Comparison of ENCODE assay signal across 23 cellular contexts in the genomic region with DNA sequence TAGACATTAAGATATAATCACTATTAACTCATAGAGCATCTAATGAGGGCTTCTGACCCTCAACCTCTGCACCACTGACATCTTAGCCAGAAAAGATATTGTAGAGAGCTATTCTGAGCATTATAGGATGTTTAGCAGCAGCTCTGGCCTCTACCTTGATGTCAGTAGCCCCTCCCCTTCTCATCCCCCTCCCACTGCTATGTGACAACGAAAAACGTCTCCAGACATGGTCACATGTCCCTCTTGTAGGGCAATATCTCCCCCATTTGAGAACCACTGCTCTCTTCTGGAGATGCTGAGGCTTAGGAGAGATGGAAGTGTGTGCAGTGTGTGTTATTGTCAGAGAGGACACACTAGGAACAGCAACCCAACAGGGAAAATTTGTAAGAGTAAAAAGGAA.
DNase-seq lines count a peak whose midpoint lies in the region; ATAC-seq, FAIRE-seq and TF ChIP-seq lines count a peak whose summit lies in the region.
"Had no signal": no experiment of that assay in that cellular context is flagged by ENCODE, and none has a peak within 500 bp of the region (broad histone marks: within the 10 kb centered on the region; RNA-seq: fewer than 3 reads in every experiment).

No MANE protein-coding gene starts in this region.

- H3K4me1 Mint-ChIP-seq in activated T-helper 17 cell treated with anti-CD3 and anti-CD28 coated beads, Interleukin-2, amount 50 U/mL, for 72 hours: no peaks in the 10 kb centered on the region
- H3K4me1 Mint-ChIP-seq in mesothelial cell of epicardium: peaks cover 30% of the 10 kb centered on the region
- H3K4me1 Mint-ChIP-seq: CD4-positive, alpha-beta memory T cell; CD4-positive, CD25-positive, alpha-beta regulatory T cell; CD8-positive, alpha-beta memory T cell had no signal

- no peak overlapping the region for H3K23ac ChIP-seq in mesendoderm (ENCODE audit: low read length)

- TF ChIP-seq CTCF in HEK293 (tag by site-specific recombination; IDR thresholded peaks at IDR 0.05) (no peak), GM12878 (IDR thresholded peaks at IDR 0.05 in 2 of 3, conservative IDR thresholded peaks at IDR 0.05 in 1 of 3; ENCODE audit: control insufficient read depth in 2 of 3, extremely low read depth in 1 of 3, insufficient read depth in 1 of 3, low read depth in 3 of 3, low read length in 3 of 3) (no peak), mesothelial cell of epicardium (IDR thresholded peaks at IDR 0.05; ENCODE audit: unreplicated experiment) (no peak)

- H3K27me3 Mint-ChIP-seq in activated T-helper 17 cell treated with anti-CD3 and anti-CD28 coated beads, Interleukin-2, amount 50 U/mL, for 72 hours: peaks cover 11% of the 10 kb centered on the region
- peaks cover 3% of the 10 kb centered on the region for H3K27me3 Mint-ChIP-seq in mesothelial cell of epicardium (ENCODE audit: low read depth)

- H2AFZ ChIP-seq in GM12878 (ENCODE audit: control insufficient read depth, low read depth, low read length): no peak overlapping the region

- H2BK5ac ChIP-seq in mesendoderm (ENCODE audit: low read length): no peak overlapping the region

- no peak overlapping the region for H3K18ac ChIP-seq in mesendoderm (ENCODE audit: low read length)

- no peak overlapping the region for H3K4ac ChIP-seq in mesendoderm (ENCODE audit: low read depth, low read length)

- no peaks in the 10 kb centered on the region for H3K9me3 Mint-ChIP-seq in activated T-helper 17 cell treated with anti-CD3 and anti-CD28 coated beads, Interleukin-2, amount 50 U/mL, for 72 hours
- H3K9me3 Mint-ChIP-seq in mesothelial cell of epicardium: peaks cover 6% of the 10 kb centered on the region
- H3K9me3 Mint-ChIP-seq: CD14-positive monocyte had no signal

- H3K27me3 ChIP-seq in GM12878 (replicated peaks in 1 of 2; ENCODE audit: control insufficient read depth in 2 of 2, insufficient read depth in 2 of 2, low read length in 1 of 2): no peaks in the 10 kb centered on the region
- no peaks in the 10 kb centered on the region for H3K27me3 ChIP-seq in mesendoderm (ENCODE audit: insufficient read depth, low read length, poor library complexity)
- H3K27me3 ChIP-seq: BLaER1 had no signal

- DNase-seq in GM12878 (ENCODE audit: low read depth, low spot score) (no peak), mesendoderm (peak; percentile 56), mesothelial cell of epicardium (ENCODE audit: low spot score in 2 of 2, unreplicated experiment in 2 of 2) (no peak)
- DNase-seq in effector CD8-positive, alpha-beta T cell (lab: John Stamatoyannopoulos, UW): no peak
- no peak for DNase-seq in activated CD4-positive, alpha-beta T cell treated with anti-CD3 and anti-CD28 coated beads, Interleukin-2, amount 50 U/mL, for 48 hours
- DNase-seq: 8988T; BE2C; C1 segment of cervical spinal cord; CD4-positive, alpha-beta memory T cell; CD8-positive, alpha-beta memory T cell; DMS 273 treated with DMSO at 0.1 percent for 48 hours; DMS153; DMS79; DND-41; GDM1 had no signal

- no peak overlapping the region for H2BK15ac ChIP-seq in mesendoderm (replicated peaks; ENCODE audit: low read depth)

- H3K4me1 ChIP-seq in HEK293 (ENCODE audit: control insufficient read depth, insufficient read depth, low read length) (peaks cover 4% of the 10 kb centered on the region; the same call in 1 of the 2 replicates), GM12878 (ENCODE audit: control insufficient read depth, insufficient read depth, low read length) (no peaks in the 10 kb centered on the region), mesendoderm (ENCODE audit: control insufficient read depth, low read depth, low read length) (peaks cover 8% of the 10 kb centered on the region)
- H3K4me1 ChIP-seq: BE2C, BLaER1 had no signal

- H2AK5ac ChIP-seq in mesendoderm (ENCODE audit: low read length): no peak overlapping the region

- TF ChIP-seq POLR2A in GM12878 (IDR thresholded peaks at IDR 0.05; ENCODE audit: low read depth, low read length): no peak

- ATAC-seq in GM12878: peak; percentile 19; the same call in 1 of the 3 replicates
- ATAC-seq in activated T-helper 17 cell treated with anti-CD3 and anti-CD28 coated beads, Interleukin-2, amount 50 U/mL, for 72 hours (replicated peaks): no peak

- intact Hi-C loops in GM12878 (cut with micrococcal nuclease; ENCODE audit: unreplicated experiment): loop anchor here (1.0 kb wide), 1 partner anchor 273 kb away; no protein-coding TSS in a partner anchor

- H3K27ac Mint-ChIP-seq in activated T-helper 17 cell treated with anti-CD3 and anti-CD28 coated beads, Interleukin-2, amount 50 U/mL, for 72 hours: no peak overlapping the region
- H3K27ac Mint-ChIP-seq in mesothelial cell of epicardium: no peak overlapping the region
- H3K27ac Mint-ChIP-seq: CD14-positive monocyte; CD4-positive, alpha-beta memory T cell; CD4-positive, CD25-positive, alpha-beta regulatory T cell; CD8-positive, alpha-beta memory T cell had no signal

- no peaks in the 10 kb centered on the region for H4K20me1 ChIP-seq in GM12878 (ENCODE audit: control insufficient read depth, insufficient read depth)
- H4K20me1 ChIP-seq: BLaER1 had no signal

- H3K9me3 ChIP-seq in HEK293 (ENCODE audit: control insufficient read depth, insufficient read depth, low read depth, low read length): no peaks in the 10 kb centered on the region
- no peaks in the 10 kb centered on the region for H3K9me3 ChIP-seq in GM12878 (replicated peaks; ENCODE audit: control insufficient read depth, insufficient read depth, low read length)
- H3K9me3 ChIP-seq: BE2C, BLaER1 had no signal

- POLR2A ChIA-PET in HEK293 (lab: Yijun Ruan, JAX) (no interaction called here), GM12878 (lab: Charles Lee) (interaction anchor here (1.6 kb wide), 1 partner anchor 9 kb away, joined by 4 read pairs; no protein-coding TSS in a partner anchor)

- H3K79me2 ChIP-seq in GM12878 (ENCODE audit: control insufficient read depth, insufficient read depth, low read length): no peaks in the 10 kb centered on the region
- no peaks in the 10 kb centered on the region for H3K79me2 ChIP-seq in mesendoderm (ENCODE audit: control insufficient read depth, insufficient read depth, low read length)

- SMC1A ChIA-PET in GM12878 (lab: Charles Lee; ENCODE audit: uncharacterized antibody, unreplicated experiment): interaction anchor here (0.7 to 3.3 kb wide), 17 partner anchors 8 to 568 kb away, joined by 3 to 33 read pairs (median 4); no protein-coding TSS in a partner anchor

- H3K4me3 ChIP-seq in HEK293 (ENCODE audit: low read depth, low read length) (no peak overlapping the region), GM12878 (no peak overlapping the region), mesendoderm (ENCODE audit: low read length) (no peak overlapping the region)
- H3K4me3 ChIP-seq: BLaER1 had no signal

- WGBS in GM12878 (ENCODE audit: insufficient coverage, insufficient replicate concordance, low lambda C conversion rate, missing lambda C conversion rate): 15% methylated on average over 2 of the region's 2 CpGs
- WGBS in mesendoderm (ENCODE audit: extremely low coverage, insufficient coverage, low lambda C conversion rate): no CpG with 5 or more reads among the region's 2 CpGs

- no peak for TF ChIP-seq EP300 in GM12878 (IDR thresholded peaks at IDR 0.05; ENCODE audit: borderline replicate concordance in 1 of 2, control insufficient read depth in 1 of 2, low read depth in 2 of 2, low read length in 2 of 2)

- H4K5ac ChIP-seq in mesendoderm (ENCODE audit: low read length): no peak overlapping the region

- TF ChIP-seq RAD21 in GM12878 (IDR thresholded peaks at IDR 0.05; ENCODE audit: insufficient read depth, low read depth, low read length): no peak

- H3K36me3 ChIP-seq in HEK293 (ENCODE audit: control insufficient read depth in 2 of 2, insufficient read depth in 1 of 2, low read length in 2 of 2) (no peaks in the 10 kb centered on the region), GM12878 (ENCODE audit: control insufficient read depth in 2 of 2, insufficient read depth in 2 of 2, low read length in 1 of 2) (no peaks in the 10 kb centered on the region), mesendoderm (ENCODE audit: control insufficient read depth, insufficient read depth, low read length) (no peaks in the 10 kb centered on the region)
- H3K36me3 ChIP-seq: BE2C, BLaER1 had no signal

- H3K56ac ChIP-seq in mesendoderm (ENCODE audit: low read length): no peak overlapping the region

- H3K27ac ChIP-seq in HEK293 (ENCODE audit: extremely low read depth, low read depth, low read length) (no peak overlapping the region), GM12878 (ENCODE audit: control insufficient read depth, insufficient read depth) (no peak overlapping the region), mesendoderm (ENCODE audit: low read depth, low read length) (no peak overlapping the region)
- H3K27ac ChIP-seq: BLaER1 had no signal

- FAIRE-seq in GM12878 (lab: Jason Lieb, UNC): no peak
- FAIRE-seq: A204.1, GM12891, GM19239 had no signal

- H3K36me3 Mint-ChIP-seq in activated T-helper 17 cell treated with anti-CD3 and anti-CD28 coated beads, Interleukin-2, amount 50 U/mL, for 72 hours (ENCODE audit: low read depth): no peaks in the 10 kb centered on the region
- H3K36me3 Mint-ChIP-seq in mesothelial cell of epicardium: no peaks in the 10 kb centered on the region
- H3K36me3 Mint-ChIP-seq: CD14-positive monocyte; CD4-positive, alpha-beta memory T cell; CD4-positive, CD25-positive, alpha-beta regulatory T cell; CD8-positive, alpha-beta memory T cell had no signal

- H3K4me2 ChIP-seq in GM12878 (ENCODE audit: control insufficient read depth, insufficient read depth) (no peak overlapping the region), mesendoderm (ENCODE audit: low read length) (no peak overlapping the region)
- H3K4me2 ChIP-seq: BLaER1 had no signal

- no TSS peak for BruUV-seq in GM12878 (replicated peaks; lab: Mats Ljungman, UMichigan)

- CTCF ChIA-PET in HEK293 (lab: Yijun Ruan, JAX): interaction anchor here (0.6 to 1.9 kb wide), 5 partner anchors 10 to 508 kb away, joined by 3 to 5 read pairs (median 4); no protein-coding TSS in a partner anchor
- CTCF ChIA-PET in GM12878 (lab: Yijun Ruan, JAX): interaction anchor here (0.6 to 3.0 kb wide), 21 partner anchors 9 to 566 kb away, joined by 3 to 51 read pairs (median 4); no protein-coding TSS in a partner anchor

- H3K9ac ChIP-seq in GM12878 (ENCODE audit: control insufficient read depth, insufficient read depth, low read length): no peak overlapping the region
- H3K9ac ChIP-seq in mesendoderm (ENCODE audit: low read length): no peak overlapping the region
- H3K9ac ChIP-seq: BLaER1 had no signal

- RAD21 ChIA-PET in GM12878 (lab: Charles Lee; ENCODE audit: unreplicated experiment): interaction anchor here (0.9 to 2.8 kb wide), 8 partner anchors 8 to 565 kb away, joined by 3 to 22 read pairs (median 4); no protein-coding TSS in a partner anchor

- peaks cover 3% of the 10 kb centered on the region for H3K79me1 ChIP-seq in mesendoderm (ENCODE audit: low read length)

- H2BK120ac ChIP-seq in mesendoderm (ENCODE audit: low read depth, low read length): no peak overlapping the region

- H4K8ac ChIP-seq in mesendoderm (ENCODE audit: low read depth, low read length): no peak overlapping the region

- H3K4me3 Mint-ChIP-seq in activated T-helper 17 cell treated with anti-CD3 and anti-CD28 coated beads, Interleukin-2, amount 50 U/mL, for 72 hours: no peak overlapping the region
- H3K4me3 Mint-ChIP-seq in mesothelial cell of epicardium: no peak overlapping the region
- H3K4me3 Mint-ChIP-seq: CD14-positive monocyte; CD4-positive, alpha-beta memory T cell; CD4-positive, CD25-positive, alpha-beta regulatory T cell; CD8-positive, alpha-beta memory T cell had no signal

- in situ Hi-C loops in GM12878 (cut with MboI): no loop called here
